ENCODE assay signal across 1 cellular context in genomic region chr6:157403684-157404051, GRCh38.
TF ChIP-seq lines count a peak whose summit lies in the region.

No MANE protein-coding gene starts in this region.

TF ChIP-seq in GM12878, 131 proteins besides CTCF, POLR2A, EP300 and RAD21 (continued from another document):
- TF ChIP-seq E4F1 (IDR thresholded peaks at IDR 0.05; ENCODE audit: borderline replicate concordance, partially characterized antibody) (no peak), SMARCA5 (IDR thresholded peaks at IDR 0.05) (no peak), EED (IDR thresholded peaks at IDR 0.05; ENCODE audit: low read depth) (no peak), ASH2L (IDR thresholded peaks at IDR 0.05; ENCODE audit: borderline replicate concordance, low read depth) (no peak), NFYA (IDR thresholded peaks at IDR 0.05; ENCODE audit: borderline replicate concordance, low read depth, low read length) (no peak), ZNF384 (IDR thresholded peaks at IDR 0.05; ENCODE audit: borderline replicate concordance, low read depth, low read length) (no peak), EGR1 (IDR thresholded peaks at IDR 0.05; ENCODE audit: borderline replicate concordance in 1 of 2, low read depth in 2 of 2, low read length in 2 of 2) (no peak), BCL11A (IDR thresholded peaks at IDR 0.05; ENCODE audit: low read depth, low read length) (no peak), CBFB (IDR thresholded peaks at IDR 0.05; ENCODE audit: low read depth) (no peak), IRF3 (IDR thresholded peaks at IDR 0.05) (no peak), CHD2 (IDR thresholded peaks at IDR 0.05; ENCODE audit: borderline replicate concordance, low read depth, low read length) (no peak), RB1 (IDR thresholded peaks at IDR 0.05; ENCODE audit: borderline replicate concordance) (no peak), HDAC6 (IDR thresholded peaks at IDR 0.05; ENCODE audit: unreplicated experiment) (no peak), MTA3 (IDR thresholded peaks at IDR 0.05; ENCODE audit: borderline replicate concordance, low read length) (no peak), CBX5 (IDR thresholded peaks at IDR 0.05; ENCODE audit: low read depth) (no peak)
